In genomic region chr19:46442808-46443450, GRCh38 we compare ENCODE assay signal across 13 cellular contexts. TPM values are rescaled to one million over a fixed set of nuclear protein-coding genes. Genes with fewer than 3 reads are reported as not detected.
DNase-seq lines count a peak whose midpoint lies in the region; ATAC-seq and TF ChIP-seq lines count a peak whose summit lies in the region.
"Had no signal": no experiment of that assay in that cellular context is flagged by ENCODE, and none has a peak within 500 bp of the region (broad histone marks: within the 10 kb centered on the region; RNA-seq: fewer than 3 reads in every experiment).

No MANE protein-coding gene starts in this region.

- no peak overlapping the region for H2BK15ac ChIP-seq in mesenchymal stem cell (ENCODE audit: low read depth, poor library complexity, severe bottlenecking)

- peak overlapping the region; percentile 33 to 52 for H3K18ac ChIP-seq in mesenchymal stem cell (ENCODE audit: low read depth in 1 of 2, low read length in 2 of 2)

- H3K9me3 Mint-ChIP-seq in brain: no peaks in the 10 kb centered on the region
- no peaks in the 10 kb centered on the region for H3K9me3 Mint-ChIP-seq in T-helper 2 cell treated with Interferon-gamma antibody and Interleukin-4, amounts not matched to agents 5 μg/mL and 100 μg/mL, for 36 hours
- H3K9me3 Mint-ChIP-seq: activated CD4-positive, alpha-beta memory T cell treated with anti-CD3 and anti-CD28 coated beads, Interleukin-2, amount 10 ng/mL, durations not matched to agents 7 days and 5 days; CD4-positive, alpha-beta memory T cell; naive B cell had no signal

- no peak overlapping the region for H2BK5ac ChIP-seq in mesenchymal stem cell (ENCODE audit: low read depth, low read length, poor library complexity, severe bottlenecking)

- no peak overlapping the region for H4K8ac ChIP-seq in mesenchymal stem cell (ENCODE audit: low read length)

- no peak overlapping the region for H3K4me3 ChIP-seq in mesenchymal stem cell (ENCODE audit: insufficient read depth in 1 of 2, low read depth in 1 of 2, low read length in 2 of 2)

- ATAC-seq in left lobe of liver (no peak), HG03159 (IDR thresholded peaks at IDR 0.05; ENCODE audit: unreplicated experiment) (no peak)

- TF ChIP-seq RAD21 in Ishikawa (IDR thresholded peaks at IDR 0.05; ENCODE audit: low read depth): no peak

- H3K27me3 Mint-ChIP-seq in brain: no peaks in the 10 kb centered on the region
- peaks cover 4% of the 10 kb centered on the region for H3K27me3 Mint-ChIP-seq in T-helper 2 cell treated with Interferon-gamma antibody and Interleukin-4, amounts not matched to agents 5 μg/mL and 100 μg/mL, for 36 hours (ENCODE audit: low read depth)

- WGBS in mesenchymal stem cell: 71% methylated on average over 6 of the region's 8 CpGs

- H3K4me3 Mint-ChIP-seq in brain: peak overlapping the region in 1 of 5 experiments; percentile 62
- H3K4me3 Mint-ChIP-seq in T-helper 2 cell treated with Interferon-gamma antibody and Interleukin-4, amounts not matched to agents 5 μg/mL and 100 μg/mL, for 36 hours: no peak overlapping the region
- H3K4me3 Mint-ChIP-seq: activated CD4-positive, alpha-beta memory T cell treated with anti-CD3 and anti-CD28 coated beads, Interleukin-2, amount 10 ng/mL, durations not matched to agents 7 days and 5 days; CD4-positive, alpha-beta memory T cell; naive B cell had no signal

- no peak overlapping the region for H3K14ac ChIP-seq in mesenchymal stem cell (ENCODE audit: low read length in 2 of 2)

- H3K36me3 ChIP-seq in mesenchymal stem cell (ENCODE audit: control insufficient read depth in 1 of 2, insufficient read depth in 2 of 2, low read depth in 1 of 2, low read length in 2 of 2): no peaks in the 10 kb centered on the region

- no peak overlapping the region for H3K9ac ChIP-seq in mesenchymal stem cell (ENCODE audit: low read length)

- no peak overlapping the region for H4K91ac ChIP-seq in mesenchymal stem cell (ENCODE audit: low read length)

- peak overlapping the region; percentile 40 for H3K27ac ChIP-seq in mesenchymal stem cell (ENCODE audit: low read length, poor library complexity, severe bottlenecking)

- H3K27ac Mint-ChIP-seq in brain: peak overlapping the region in 4 of 5 experiments; percentile 18 to 87 (median 56)
- H3K27ac Mint-ChIP-seq in T-helper 2 cell treated with Interferon-gamma antibody and Interleukin-4, amounts not matched to agents 5 μg/mL and 100 μg/mL, for 36 hours: no peak overlapping the region
- H3K27ac Mint-ChIP-seq: activated CD4-positive, alpha-beta memory T cell treated with anti-CD3 and anti-CD28 coated beads, Interleukin-2, amount 10 ng/mL, durations not matched to agents 7 days and 5 days had no signal

- no peak overlapping the region for H2BK12ac ChIP-seq in mesenchymal stem cell (ENCODE audit: low read length in 2 of 2)

- no peak overlapping the region for H3K4ac ChIP-seq in mesenchymal stem cell (ENCODE audit: low read depth in 1 of 2, low read length in 2 of 2)

- peak overlapping the region; percentile 4 for H2AFZ ChIP-seq in mesenchymal stem cell (ENCODE audit: low read depth, low read length)

- H3K9me3 ChIP-seq in mesenchymal stem cell (ENCODE audit: control insufficient read depth, low read length): no peaks in the 10 kb centered on the region

- H2AK5ac ChIP-seq in mesenchymal stem cell (ENCODE audit: low read length, severe bottlenecking): no peak overlapping the region

- peaks cover 10% of the 10 kb centered on the region for H3K36me3 Mint-ChIP-seq in brain
- no peaks in the 10 kb centered on the region for H3K36me3 Mint-ChIP-seq in T-helper 2 cell treated with Interferon-gamma antibody and Interleukin-4, amounts not matched to agents 5 μg/mL and 100 μg/mL, for 36 hours (ENCODE audit: low read depth)
- H3K36me3 Mint-ChIP-seq: CD4-positive, alpha-beta memory T cell; naive B cell had no signal

- TF ChIP-seq CTCF in brain (conservative IDR thresholded peaks at IDR 0.05): no peak

- H2BK120ac ChIP-seq in mesenchymal stem cell (ENCODE audit: low read depth, low read length): no peak overlapping the region

- H3K79me1 ChIP-seq in mesenchymal stem cell (replicated peaks; ENCODE audit: low read length, poor library complexity, severe bottlenecking): no peaks in the 10 kb centered on the region

- TF ChIP-seq EP300 in Ishikawa (IDR thresholded peaks at IDR 0.05; ENCODE audit: borderline replicate concordance): peak; percentile 13; the same call in 1 of the 2 replicates

- no peak overlapping the region for H3K23ac ChIP-seq in mesenchymal stem cell (ENCODE audit: low read length in 2 of 2)

- H3K27me3 ChIP-seq in mesenchymal stem cell (ENCODE audit: control insufficient read depth in 1 of 2, insufficient read depth in 1 of 2, low read length in 2 of 2): no peaks in the 10 kb centered on the region

- H3K4me1 ChIP-seq in mesenchymal stem cell (ENCODE audit: control insufficient read depth, insufficient read depth, low read depth, low read length): peaks cover 3% of the 10 kb centered on the region

- no peak overlapping the region for H3K4me2 ChIP-seq in mesenchymal stem cell (ENCODE audit: low read length, poor library complexity, severe bottlenecking)

- peaks cover 19% of the 10 kb centered on the region for H3K4me1 Mint-ChIP-seq in brain
- H3K4me1 Mint-ChIP-seq in T-helper 2 cell treated with Interferon-gamma antibody and Interleukin-4, amounts not matched to agents 5 μg/mL and 100 μg/mL, for 36 hours (ENCODE audit: low read depth): peaks cover 4% of the 10 kb centered on the region
- H3K4me1 Mint-ChIP-seq: activated CD4-positive, alpha-beta memory T cell treated with anti-CD3 and anti-CD28 coated beads, Interleukin-2, amount 10 ng/mL, durations not matched to agents 7 days and 5 days had no signal

- DNase-seq in AG08395 (ENCODE audit: low spot score) (peak; percentile 71), mesenchymal stem cell (peak; percentile 61), left lobe of liver (ENCODE audit: low spot score) (no peak), NCI-H1048 (lab: John Stamatoyannopoulos, UW) (no peak)
- no peak for DNase-seq in T-helper 2 cell treated with Interferon-gamma antibody and Interleukin-4, amounts not matched to agents 5 μg/mL and 100 μg/mL, for 36 hours (ENCODE audit: low spot score)
- DNase-seq: activated CD4-positive, alpha-beta memory T cell treated with anti-CD3 and anti-CD28 coated beads, Interleukin-2, amount 10 ng/mL, durations not matched to agents 7 days and 5 days; amniotic stem cell; CD4-positive, alpha-beta memory T cell; naive B cell; NCI-H187 had no signal

TF ChIP-seq in Ishikawa, 13 proteins besides CTCF, POLR2A, EP300 and RAD21:
- TF ChIP-seq TEAD4 (IDR thresholded peaks at IDR 0.05): peak; percentile 45
- no peak for TF ChIP-seq ZBTB7A (IDR thresholded peaks at IDR 0.05; ENCODE audit: low read depth)
- TF ChIP-seq NFIC (IDR thresholded peaks at IDR 0.05): peak; percentile 87

RNA-seq across cellular contexts. Expression of gene PNMA8C, which starts 14.2 kb away (rescaled TPM):
- polyA plus RNA-seq in brain (ENCODE audit: insufficient read depth, low read depth, low replicate concordance): 5.3 TPM
- polyA plus RNA-seq in mesenchymal stem cell (2013, experiment 1 of 2): 0.03 TPM
- polyA plus RNA-seq in mesenchymal stem cell (2013, experiment 2 of 2): 0.03 TPM
- not detected for total RNA-seq in left lobe of liver
- total RNA-seq: activated CD4-positive, alpha-beta memory T cell treated with anti-CD3 and anti-CD28 coated beads, Interleukin-2, amount 10 ng/mL, durations not matched to agents 7 days and 5 days; CD4-positive, alpha-beta memory T cell had no signal
- polyA plus RNA-seq: CD4-positive, alpha-beta memory T cell had no signal

RNA-seq across cellular contexts. Expression of gene PNMA8A, which starts 28.4 kb away (rescaled TPM):
- polyA plus RNA-seq in brain (ENCODE audit: insufficient read depth, low read depth, low replicate concordance): 59.3 TPM
- polyA plus RNA-seq in mesenchymal stem cell (2013, experiment 1 of 2): 13.7 TPM
- polyA plus RNA-seq in mesenchymal stem cell (2013, experiment 2 of 2): 14.5 TPM
- total RNA-seq in left lobe of liver: 0.48 TPM
- total RNA-seq: activated CD4-positive, alpha-beta memory T cell treated with anti-CD3 and anti-CD28 coated beads, Interleukin-2, amount 10 ng/mL, durations not matched to agents 7 days and 5 days had no signal

RNA-seq across cellular contexts. Expression of gene CCDC8, which starts 29.6 kb away (rescaled TPM):
- 14.1 TPM for polyA plus RNA-seq in brain (ENCODE audit: insufficient read depth, low read depth, low replicate concordance)
- polyA plus RNA-seq in mesenchymal stem cell (2013, experiment 1 of 2): 17.9 TPM
- polyA plus RNA-seq in mesenchymal stem cell (2013, experiment 2 of 2): 17.9 TPM
- total RNA-seq in left lobe of liver: 0.55 TPM
- total RNA-seq: activated CD4-positive, alpha-beta memory T cell treated with anti-CD3 and anti-CD28 coated beads, Interleukin-2, amount 10 ng/mL, durations not matched to agents 7 days and 5 days; CD4-positive, alpha-beta memory T cell had no signal
- polyA plus RNA-seq: CD4-positive, alpha-beta memory T cell had no signal

RNA-seq across cellular contexts. Expression of gene PNMA8B, which starts 52.7 kb away (rescaled TPM):
- 21.3 TPM for polyA plus RNA-seq in brain (ENCODE audit: insufficient read depth, low read depth, low replicate concordance)
- 0.86 TPM for polyA plus RNA-seq in mesenchymal stem cell (2013, experiment 1 of 2)
- 0.88 TPM for polyA plus RNA-seq in mesenchymal stem cell (2013, experiment 2 of 2)
- 0.35 TPM for total RNA-seq in left lobe of liver

Comparison
In these comparisons a context has a peak if more than half of its experiments do, and no peak if none do; other contexts are left out.
1. DNase-seq: peak in AG08395 (single experiment) and mesenchymal stem cell (single experiment); none in left lobe of liver (single experiment), T-helper 2 cell treated with Interferon-gamma antibody and Interleukin-4, amounts not matched to agents 5 μg/mL and 100 μg/mL, for 36 hours (single experiment) and NCI-H1048 (single experiment).